In the genomic region with DNA sequence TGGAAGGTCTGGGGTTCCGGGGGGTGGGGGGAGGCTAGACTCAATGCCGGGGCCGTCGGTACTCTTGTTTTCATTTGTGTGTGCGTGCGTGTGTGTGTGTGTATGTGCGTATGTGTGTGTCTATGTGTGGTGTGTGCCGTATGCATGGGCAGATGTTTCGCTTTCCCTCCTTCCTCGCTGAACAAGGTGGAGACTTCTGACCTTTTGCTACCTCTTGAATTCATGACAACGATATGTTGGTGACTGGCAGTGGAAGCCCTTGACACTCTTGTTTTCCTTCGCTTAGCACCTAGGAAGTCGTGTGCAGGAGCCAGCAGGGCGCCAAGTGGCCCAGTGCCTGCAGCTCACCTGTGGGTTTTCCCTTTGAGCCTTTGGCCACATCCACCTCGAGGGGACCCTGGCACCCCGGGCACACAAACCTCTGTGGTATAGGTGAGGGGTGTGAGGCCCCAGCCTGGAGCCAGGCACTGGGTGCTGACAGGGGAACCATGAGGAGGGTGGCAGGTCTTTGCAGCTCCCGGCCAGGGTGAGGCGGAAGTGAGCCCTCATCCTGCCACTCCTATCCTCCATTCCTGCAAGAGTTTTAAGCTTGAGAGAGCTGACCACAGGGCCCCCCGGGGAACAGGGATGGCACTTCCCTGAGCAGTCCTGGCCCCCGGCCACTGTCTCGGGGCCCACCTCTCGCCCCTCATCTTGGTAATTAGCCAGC, we compare ENCODE assay signal across 10 cellular contexts. TPM values are rescaled to one million over a fixed set of nuclear protein-coding genes. Genes with fewer than 3 reads are reported as not detected.
DNase-seq lines count a peak whose midpoint lies in the region; ATAC-seq and TF ChIP-seq lines count a peak whose summit lies in the region.
"Had no signal": no experiment of that assay in that cellular context is flagged by ENCODE, and none has a peak within 500 bp of the region (broad histone marks: within the 10 kb centered on the region; RNA-seq: fewer than 3 reads in every experiment).

No MANE protein-coding gene starts in this region.

- ATAC-seq in stimulated activated naive CD8-positive, alpha-beta T cell treated with anti-CD3 and anti-CD28 coated beads, Interleukin-15, Interleukin-2, amounts not matched to agents 100 U/mL and 50 U/mL, for 24 hours = no peak
- ATAC-seq in stimulated activated naive CD8-positive, alpha-beta T cell treated with anti-CD3 and anti-CD28 coated beads, Interleukin-15, amount 100 ng/mL, for 72 hours = no peak
- ATAC-seq: T-cell had no signal

- intact Hi-C loops in lower leg skin (cut with DNase I; ENCODE audit: low total_unique reads) = no loop called here

- H3K4me1 Mint-ChIP-seq in stimulated activated naive CD8-positive, alpha-beta T cell treated with anti-CD3 and anti-CD28 coated beads, Interleukin-15, amount 100 ng/mL, for 72 hours = no peaks in the 10 kb centered on the region
- H3K4me1 Mint-ChIP-seq: activated naive CD4-positive, alpha-beta T cell treated with anti-CD3 and anti-CD28 coated beads, Interleukin-2, amount 50 U/mL, for 24 hours; T-cell had no signal

- TF ChIP-seq CTCF in lower leg skin (IDR thresholded peaks at IDR 0.05) = no peak

- 92 to 95% methylated on average over 22 of the region's 22 CpGs for WGBS in lower leg skin, 2 donors

- no peak for TF ChIP-seq POLR2A in lower leg skin (IDR thresholded peaks at IDR 0.05)

- peak; percentile 13 for DNase-seq in stimulated activated naive CD8-positive, alpha-beta T cell treated with anti-CD3 and anti-CD28 coated beads, Interleukin-15, Interleukin-2, amounts not matched to agents 100 U/mL and 50 U/mL, for 24 hours
- no peak for DNase-seq in stimulated activated naive CD8-positive, alpha-beta T cell treated with anti-CD3 and anti-CD28 coated beads, Interleukin-15, amount 100 ng/mL, for 72 hours
- peak; percentile 54 for DNase-seq in activated CD8-positive, alpha-beta memory T cell treated with anti-CD3 and anti-CD28 coated beads for 24 hours
- DNase-seq in lower leg skin (ENCODE audit: low spot score in 2 of 2) (peak; percentile 10 to 77), H4 (ENCODE audit: low spot score) (no peak), D341Med (ENCODE audit: low spot score) (no peak), cerebellum (ENCODE audit: low spot score) (no peak)
- DNase-seq in stimulated activated CD4-positive, alpha-beta T cell treated with anti-CD3 and anti-CD28 coated beads, Interleukin-12 subunit alpha, Interleukin-12 subunit beta, amount 100 ng/mL, for 4 hours = no peak

- no peak overlapping the region for H3K27ac Mint-ChIP-seq in stimulated activated naive CD8-positive, alpha-beta T cell treated with anti-CD3 and anti-CD28 coated beads, Interleukin-15, amount 100 ng/mL, for 72 hours
- H3K27ac Mint-ChIP-seq: activated naive CD4-positive, alpha-beta T cell treated with anti-CD3 and anti-CD28 coated beads, Interleukin-2, amount 50 U/mL, for 24 hours; T-cell had no signal

- no peak overlapping the region for H3K4me3 Mint-ChIP-seq in stimulated activated naive CD8-positive, alpha-beta T cell treated with anti-CD3 and anti-CD28 coated beads, Interleukin-15, amount 100 ng/mL, for 72 hours
- H3K4me3 Mint-ChIP-seq: activated naive CD4-positive, alpha-beta T cell treated with anti-CD3 and anti-CD28 coated beads, Interleukin-2, amount 50 U/mL, for 24 hours; T-cell had no signal

- no peaks in the 10 kb centered on the region for H3K9me3 Mint-ChIP-seq in stimulated activated naive CD8-positive, alpha-beta T cell treated with anti-CD3 and anti-CD28 coated beads, Interleukin-15, amount 100 ng/mL, for 72 hours
- H3K9me3 Mint-ChIP-seq: activated naive CD4-positive, alpha-beta T cell treated with anti-CD3 and anti-CD28 coated beads, Interleukin-2, amount 50 U/mL, for 24 hours; T-cell had no signal

- no peak overlapping the region for H3K4me3 ChIP-seq in lower leg skin (ENCODE audit: low read depth, poor library complexity, severe bottlenecking)

- H3K27me3 Mint-ChIP-seq in stimulated activated naive CD8-positive, alpha-beta T cell treated with anti-CD3 and anti-CD28 coated beads, Interleukin-15, amount 100 ng/mL, for 72 hours = no peaks in the 10 kb centered on the region
- H3K27me3 Mint-ChIP-seq: activated naive CD4-positive, alpha-beta T cell treated with anti-CD3 and anti-CD28 coated beads, Interleukin-2, amount 50 U/mL, for 24 hours; T-cell had no signal

RNA-seq across cellular contexts. Expression of a gene that starts 19.3 kb away (rescaled TPM):
- total RNA-seq in lower leg skin (1 to 10 TPM in 3 of 4 donors, under 1 TPM in 1; 0.13 to 4.0 (median 1.5) TPM), cerebellum (5.6 TPM)
- total RNA-seq in H4 (2014; rRNA removed; shearing (Covaris generic)) = 0.25 TPM in 1 of 2 replicates, not detected in the other

RNA-seq across cellular contexts. Expression of a gene that starts 30.7 kb away (rescaled TPM):
- 1 to 10 TPM; 3.8 to 6.6 (median 5.0) TPM for total RNA-seq in lower leg skin
- total RNA-seq in H4 (2014; rRNA removed; shearing (Covaris generic)) = 0.58 and 0.62 TPM in 2 replicates
- total RNA-seq in cerebellum = 10.8 TPM

Comparison
In these comparisons a context has a peak if more than half of its experiments do, and no peak if none do; other contexts are left out.
1. DNase-seq: peak in stimulated activated naive CD8-positive, alpha-beta T cell treated with anti-CD3 and anti-CD28 coated beads, Interleukin-15, Interleukin-2, amounts not matched to agents 100 U/mL and 50 U/mL, for 24 hours (single experiment), activated CD8-positive, alpha-beta memory T cell treated with anti-CD3 and anti-CD28 coated beads for 24 hours (single experiment) and lower leg skin (2 of 2); none in stimulated activated naive CD8-positive, alpha-beta T cell treated with anti-CD3 and anti-CD28 coated beads, Interleukin-15, amount 100 ng/mL, for 72 hours (0 of 2), stimulated activated CD4-positive, alpha-beta T cell treated with anti-CD3 and anti-CD28 coated beads, Interleukin-12 subunit alpha, Interleukin-12 subunit beta, amount 100 ng/mL, for 4 hours (single experiment), H4 (single experiment), D341Med (single experiment) and cerebellum (single experiment).